ENCODE assay signal across 1 cellular context in the genomic region with DNA sequence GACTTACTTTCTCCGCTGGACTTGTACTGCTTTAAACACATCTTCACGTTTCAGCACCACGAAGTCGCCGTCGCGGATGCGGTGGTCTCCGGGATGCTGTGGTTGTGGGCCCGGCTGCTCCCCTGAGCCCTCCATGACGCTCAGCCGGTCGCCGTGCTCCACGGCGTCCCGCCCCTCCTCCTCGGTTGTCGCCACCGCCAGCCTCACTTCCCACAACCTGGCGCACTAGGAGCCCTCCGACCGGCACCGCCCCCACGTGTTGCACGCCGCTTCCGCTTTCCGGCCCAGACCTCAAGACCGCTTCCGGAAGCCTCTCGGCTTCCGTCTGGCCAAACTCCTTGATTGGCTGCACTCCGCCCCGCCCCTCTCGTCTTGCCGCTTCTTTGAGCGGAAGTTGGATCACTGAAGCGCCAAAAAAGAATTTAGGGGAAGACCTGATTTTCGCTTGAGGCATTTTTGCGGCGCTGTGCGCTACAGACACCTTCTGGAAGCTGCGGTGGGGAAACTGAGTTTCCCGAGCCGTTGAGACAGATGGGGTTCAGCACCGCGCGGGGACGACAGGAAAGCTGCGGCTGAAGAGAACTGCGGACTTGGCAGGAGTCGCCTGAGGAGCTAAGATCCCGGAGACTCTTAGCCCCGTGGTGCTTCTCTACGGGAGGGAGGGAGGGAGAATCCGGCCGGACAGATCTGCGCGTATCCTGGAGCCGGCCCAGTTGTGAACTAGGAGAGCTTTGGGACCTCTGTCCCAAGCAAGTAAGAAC.
TF ChIP-seq lines count a peak whose summit lies in the region.

Gene MCM8 (plus strand): TSS at position 382 of the 761 bp plus-strand sequence. CDS start 1,364 bp downstream, outside the sequence.
A gene with protein sequence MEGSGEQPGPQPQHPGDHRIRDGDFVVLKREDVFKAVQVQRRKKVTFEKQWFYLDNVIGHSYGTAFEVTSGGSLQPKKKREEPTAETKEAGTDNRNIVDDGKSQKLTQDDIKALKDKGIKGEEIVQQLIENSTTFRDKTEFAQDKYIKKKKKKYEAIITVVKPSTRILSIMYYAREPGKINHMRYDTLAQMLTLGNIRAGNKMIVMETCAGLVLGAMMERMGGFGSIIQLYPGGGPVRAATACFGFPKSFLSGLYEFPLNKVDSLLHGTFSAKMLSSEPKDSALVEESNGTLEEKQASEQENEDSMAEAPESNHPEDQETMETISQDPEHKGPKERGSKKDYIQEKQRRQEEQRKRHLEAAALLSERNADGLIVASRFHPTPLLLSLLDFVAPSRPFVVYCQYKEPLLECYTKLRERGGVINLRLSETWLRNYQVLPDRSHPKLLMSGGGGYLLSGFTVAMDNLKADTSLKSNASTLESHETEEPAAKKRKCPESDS (minus strand): TSS at position 263 of the 761 bp plus-strand sequence. CDS start 128 bp downstream, at position 135.

TF ChIP-seq in GM23338, 12 proteins besides CTCF, POLR2A, EP300 and RAD21 (continued from another document):
- TF ChIP-seq POLR2AphosphoS5 (IDR thresholded peaks at IDR 0.05; ENCODE audit: low read depth) (peak; percentile 80), EZH2phosphoT487 (IDR thresholded peaks at IDR 0.05; ENCODE audit: unreplicated experiment) (no peak), CREB1 (CRISPR knock-in tag; IDR thresholded peaks at IDR 0.05; ENCODE audit: low read depth) (peak; percentile 62; the same call in 1 of the 2 replicates), JUNB (IDR thresholded peaks at IDR 0.05; ENCODE audit: unreplicated experiment) (no peak)
TF ChIP-seq in GM23338: peak in this region for 3.
